In the genomic region with DNA sequence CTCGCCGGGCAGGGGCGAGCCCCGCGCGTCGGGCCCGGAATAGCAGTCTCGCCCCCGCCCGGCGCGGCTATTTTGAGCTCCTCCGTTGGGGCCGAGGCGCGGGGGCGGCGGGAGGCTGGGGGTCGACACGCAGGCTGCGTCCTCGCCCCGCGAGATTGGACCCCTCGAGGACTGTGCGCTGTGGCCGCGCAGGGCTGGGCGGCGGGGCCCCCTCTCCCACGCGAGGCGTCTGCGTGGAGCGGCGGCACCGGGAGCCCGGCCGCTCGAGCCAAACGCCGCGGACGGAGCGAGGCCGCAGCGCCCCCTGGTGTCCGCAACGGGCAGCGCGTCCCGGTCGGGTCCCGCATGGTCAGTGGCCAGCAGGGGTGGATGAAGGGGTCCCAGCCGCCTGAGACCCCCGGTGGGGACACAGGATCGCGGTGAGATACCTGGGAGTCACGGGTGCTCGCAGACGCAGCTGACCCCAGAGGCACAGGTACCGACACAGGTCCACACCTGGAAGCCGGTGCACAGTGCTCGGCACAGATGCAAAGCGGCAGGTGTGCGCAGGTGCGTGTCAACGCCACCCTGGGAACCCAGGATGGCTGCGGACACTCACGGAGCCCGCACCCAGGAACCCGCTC, we compare ENCODE assay signal across 8 cellular contexts. TPM values are rescaled to one million over a fixed set of nuclear protein-coding genes. Genes with fewer than 3 reads are reported as not detected.
DNase-seq lines count a peak whose midpoint lies in the region; ATAC-seq and TF ChIP-seq lines count a peak whose summit lies in the region.

No MANE protein-coding gene starts in this region.

- H3K36me3 ChIP-seq in SK-N-MC (ENCODE audit: insufficient read depth, low read length) (peaks cover 20% of the 10 kb centered on the region), hepatocyte (replicated peaks; ENCODE audit: insufficient read depth, low read depth) (no peaks in the 10 kb centered on the region)

- WGBS in hepatocyte (ENCODE audit: low lambda C conversion rate, missing lambda C conversion rate), result 4% methylated on average over 56 of the region's 73 CpGs

- TF ChIP-seq POLR2A in GM18505 (IDR thresholded peaks at IDR 0.05; ENCODE audit: borderline replicate concordance, extremely low read depth, insufficient read depth, insufficient read length), result no peak

- peak overlapping the region; percentile 37 for H3K9ac ChIP-seq in SK-N-MC (ENCODE audit: insufficient read length)

- H3K4me3 ChIP-seq in SK-N-MC, result peak overlapping the region; percentile 84
- H3K4me3 ChIP-seq in hepatocyte, result peak overlapping the region; percentile 69
- H3K4me3 ChIP-seq in retinal pigment epithelial cell (ENCODE audit: low read length), result peak overlapping the region; percentile 44

- ATAC-seq in GM18505 (IDR thresholded peaks at IDR 0.05; ENCODE audit: unreplicated experiment) (peak; percentile 18), HG03342 (IDR thresholded peaks at IDR 0.05; ENCODE audit: unreplicated experiment) (peak; percentile 15)

- peak overlapping the region; percentile 18 for H2AFZ ChIP-seq in hepatocyte

- peaks cover 69% of the 10 kb centered on the region for H3K4me1 ChIP-seq in hepatocyte (ENCODE audit: insufficient read depth)

- peaks cover 23% of the 10 kb centered on the region for H4K20me1 ChIP-seq in hepatocyte (ENCODE audit: insufficient read depth, poor library complexity, severe bottlenecking)

- H3K27ac ChIP-seq in SK-N-MC (no peak overlapping the region), hepatocyte (peak overlapping the region; percentile 87)

- no peaks in the 10 kb centered on the region for H3K9me3 ChIP-seq in SK-N-MC (ENCODE audit: low read depth, low read length)
- no peaks in the 10 kb centered on the region for H3K9me3 ChIP-seq in hepatocyte (ENCODE audit: low read depth)

- DNase-seq in 8988T, result peak; percentile 80
- no peak for DNase-seq in SK-N-MC (ENCODE audit: low read depth, low spot score)
- peak in 52 of 58 donors; percentile 21 to 83 (median 62) for DNase-seq in anterior cingulate cortex (lab: John Stamatoyannopoulos, UW)
- peak; percentile 87 for DNase-seq in hepatocyte (ENCODE audit: low spot score)
- DNase-seq in retinal pigment epithelial cell (ENCODE audit: low read depth), result no peak
- DNase-seq in DMS153 treated with DMSO at 0.1 percent for 48 hours (lab: John Stamatoyannopoulos, UW; ENCODE audit: unreplicated experiment), result no peak

- TF ChIP-seq CTCF in hepatocyte (IDR thresholded peaks at IDR 0.05; ENCODE audit: poor library complexity) (peak; percentile 85), retinal pigment epithelial cell (conservative IDR thresholded peaks at IDR 0.05; ENCODE audit: low read depth, low read length) (peak; percentile 76)

- H3K4me2 ChIP-seq in hepatocyte, result peak overlapping the region; percentile 100

- no peaks in the 10 kb centered on the region for H3K27me3 ChIP-seq in hepatocyte

- H3K9me2 ChIP-seq in hepatocyte (replicated peaks; ENCODE audit: insufficient read depth), result no peaks in the 10 kb centered on the region

- peaks cover 43% of the 10 kb centered on the region for H3K79me2 ChIP-seq in hepatocyte

RNA-seq across cellular contexts. Expression of a gene that starts 2.2 kb away (rescaled TPM):
- 212 and 361 TPM in 2 replicates for total RNA-seq in hepatocyte
- 202 and 261 TPM in 2 replicates for polyA plus RNA-seq in hepatocyte

RNA-seq across cellular contexts. Expression of a gene that starts 8.4 kb away (rescaled TPM):
- total RNA-seq in hepatocyte, result 25.5 TPM in 2 replicates
- 79.9 and 89.5 TPM in 2 replicates for polyA plus RNA-seq in hepatocyte

RNA-seq across cellular contexts. Expression of a gene that starts 18.5 kb away (rescaled TPM):
- total RNA-seq in hepatocyte, result 28.7 and 30.1 TPM in 2 replicates
- polyA plus RNA-seq in hepatocyte, result 94.6 and 98.4 TPM in 2 replicates

RNA-seq across cellular contexts. Expression of a gene that starts 18.7 kb away (rescaled TPM):
- total RNA-seq in hepatocyte, result 11.0 and 14.2 TPM in 2 replicates
- 1.3 and 1.8 TPM in 2 replicates for polyA plus RNA-seq in hepatocyte

RNA-seq across cellular contexts. Expression of a gene that starts 25.4 kb away (rescaled TPM):
- total RNA-seq in hepatocyte, result 54.0 and 64.1 TPM in 2 replicates
- polyA plus RNA-seq in hepatocyte, result 291 and 297 TPM in 2 replicates

Comparison
In these comparisons a context has a peak if more than half of its experiments do, and no peak if none do; other contexts are left out.
1. DNase-seq: peak in 8988T (single experiment), anterior cingulate cortex (52 of 58) and hepatocyte (single experiment); none in SK-N-MC (single experiment), retinal pigment epithelial cell (single experiment) and DMS153 treated with DMSO at 0.1 percent for 48 hours (single experiment).
2. Peak in every context shown above with its lines, with median percentiles within 50 percentile points of each other: H3K4me3 ChIP-seq.